28 cellular contexts compared by ENCODE assay signal in genomic region chr7:133520248-133520647, GRCh38.
"Had no signal": no experiment of that assay in that cellular context is flagged by ENCODE, and none has a peak within 500 bp of the region (broad histone marks: within the 10 kb centered on the region; RNA-seq: fewer than 3 reads in every experiment).

No MANE protein-coding gene starts in this region.

- H3K4me1 ChIP-seq: neural progenitor cell, parathyroid adenoma, psoas muscle, spleen, suprapubic skin, testis, tibial artery, transverse colon, upper lobe of right lung, uterus had no signal

- H3K4me3 ChIP-seq: neural progenitor cell, ovary, psoas muscle, skin epidermis, smooth muscle cell, spleen, suprapubic skin, testis, tibial artery, transverse colon, upper lobe of right lung, uterus had no signal

- H3K4me2 ChIP-seq: neural progenitor cell, smooth muscle cell had no signal

- ATAC-seq: natural killer cell; psoas muscle; right cardiac atrium; sciatic nerve; stimulated activated memory B cell treated with anti-CD40 and anti-IgM and Interleukin-4, amounts not matched to agents 10 μg/mL and 1 μg/mL and 100 μg/mL, for 72 hours; stimulated activated naive CD8-positive, alpha-beta T cell treated with anti-CD3 and anti-CD28 coated beads, Interleukin-15, amount 100 ng/mL, for 72 hours; stimulated activated naive CD8-positive, alpha-beta T cell treated with anti-CD3 and anti-CD28 coated beads, Interleukin-15, Interleukin-2, amounts not matched to agents 100 U/mL and 50 U/mL, for 24 hours; upper lobe of right lung had no signal

- DNase-seq: natural killer cell; occipital lobe; ovary; posterior cingulate gyrus; psoas muscle; right cardiac atrium; spleen; stimulated activated CD4-positive, alpha-beta T cell treated with anti-CD3 and anti-CD28 coated beads, Interleukin-12 subunit alpha, Interleukin-12 subunit beta, amount 100 ng/mL, for 4 hours; stimulated activated CD4-positive, alpha-beta T cell treated with anti-CD3 and anti-CD28 coated beads, Interleukin-1b, Interleukin-23, amount 100 ng/mL, for 48 hours; stimulated activated CD4-positive, alpha-beta T cell treated with anti-CD3 and anti-CD28 coated beads, Interleukin-4, amount 100 ng/mL, for 1 hour; stimulated activated CD4-positive, alpha-beta T cell treated with anti-CD3 and anti-CD28 coated beads, Interleukin-4, amount 100 ng/mL, for 4 hours; stimulated activated CD8-positive, alpha-beta memory T cell treated with anti-CD3 and anti-CD28 coated beads, Interleukin-4, amount 100 ng/mL, for 48 hours; stimulated activated naive CD4-positive, alpha-beta T cell; stimulated activated naive CD8-positive, alpha-beta T cell treated with anti-CD3 and anti-CD28 coated beads, Interleukin-15, amount 100 ng/mL, for 72 hours; stimulated activated naive CD8-positive, alpha-beta T cell treated with anti-CD3 and anti-CD28 coated beads, Interleukin-15, Interleukin-2, amounts not matched to agents 100 U/mL and 50 U/mL, for 24 hours; substantia nigra; testis; tibial artery; transverse colon; upper lobe of right lung; uterus had no signal

- H3K9me3 ChIP-seq: ovary, psoas muscle, spleen, suprapubic skin, testis, tibial artery, transverse colon, upper lobe of right lung, uterus had no signal

- H3K27me3 ChIP-seq: neural progenitor cell, ovary, spleen, suprapubic skin, testis, tibial artery, transverse colon, upper lobe of right lung, uterus had no signal

- H3K27ac ChIP-seq: neural progenitor cell, ovary, parathyroid adenoma, psoas muscle, skin epidermis, spleen, suprapubic skin, testis, tibial artery, transverse colon, upper lobe of right lung, uterus had no signal

- H3K36me3 ChIP-seq: neural progenitor cell, ovary, spleen, suprapubic skin, tibial artery, transverse colon, upper lobe of right lung, uterus had no signal
